ENCODE assay signal across 10 cellular contexts in genomic region chr20:57429579-57430202, GRCh38. TPM values are rescaled to one million over a fixed set of nuclear protein-coding genes. Genes with fewer than 3 reads are reported as not detected.
DNase-seq lines count a peak whose midpoint lies in the region; ATAC-seq and TF ChIP-seq lines count a peak whose summit lies in the region.
"Had no signal": no experiment of that assay in that cellular context is flagged by ENCODE, and none has a peak within 500 bp of the region (broad histone marks: within the 10 kb centered on the region; RNA-seq: fewer than 3 reads in every experiment).

No MANE protein-coding gene starts in this region.

- DNase-seq in GDM1 (lab: John Stamatoyannopoulos, UW): peak; percentile 24
- DNase-seq in LHCN-M2 (ENCODE audit: low read depth): peak; percentile 21
- no peak for DNase-seq in activated naive CD8-positive, alpha-beta T cell treated with anti-CD3 and anti-CD28 coated beads, Interleukin-2, amount 50 U/mL, for 24 hours
- DNase-seq in naive B cell: peak; percentile 42
- DNase-seq in DMS53 treated with DMSO at 0.1 percent for 48 hours (lab: John Stamatoyannopoulos, UW; ENCODE audit: unreplicated experiment): no peak
- no peak for DNase-seq in progenitor cell of endocrine pancreas (ENCODE audit: low spot score, unreplicated experiment)
- DNase-seq: activated CD4-positive, alpha-beta T cell treated with anti-CD3 and anti-CD28 coated beads, Interleukin-2, amount 50 U/mL, for 48 hours; Peyer's patch had no signal

- H3K36me3 Mint-ChIP-seq in activated naive CD8-positive, alpha-beta T cell treated with anti-CD3 and anti-CD28 coated beads, Interleukin-2, amount 50 U/mL, for 24 hours (ENCODE audit: low read depth): no peaks in the 10 kb centered on the region
- no peaks in the 10 kb centered on the region for H3K36me3 Mint-ChIP-seq in naive B cell
- no peaks in the 10 kb centered on the region for H3K36me3 Mint-ChIP-seq in progenitor cell of endocrine pancreas (ENCODE audit: insufficient read depth)

- H3K4me3 Mint-ChIP-seq in activated naive CD8-positive, alpha-beta T cell treated with anti-CD3 and anti-CD28 coated beads, Interleukin-2, amount 50 U/mL, for 24 hours: no peak overlapping the region
- H3K4me3 Mint-ChIP-seq in naive B cell: peak overlapping the region in 6 of 8 donors; percentile 2 to 77 (median 43)
- H3K4me3 Mint-ChIP-seq in progenitor cell of endocrine pancreas (ENCODE audit: low read depth): no peak overlapping the region

- H3K9me3 Mint-ChIP-seq in activated naive CD8-positive, alpha-beta T cell treated with anti-CD3 and anti-CD28 coated beads, Interleukin-2, amount 50 U/mL, for 24 hours: no peaks in the 10 kb centered on the region
- H3K9me3 Mint-ChIP-seq in naive B cell: peaks cover 0 to 2% (median 0%) of the 10 kb centered on the region in 7 donors
- no peaks in the 10 kb centered on the region for H3K9me3 Mint-ChIP-seq in progenitor cell of endocrine pancreas (ENCODE audit: low read depth)

- TF ChIP-seq CTCF in progenitor cell of endocrine pancreas (IDR thresholded peaks at IDR 0.05; ENCODE audit: unreplicated experiment): no peak

- no peak for ATAC-seq in activated naive CD8-positive, alpha-beta T cell treated with anti-CD3 and anti-CD28 coated beads, Interleukin-2, amount 50 U/mL, for 24 hours
- ATAC-seq in naive B cell (ENCODE audit: low read depth in 2 of 2): peak; percentile 33 to 39
- no peak for ATAC-seq in GM18867 (IDR thresholded peaks at IDR 0.05; ENCODE audit: unreplicated experiment)
- ATAC-seq: gastroesophageal sphincter had no signal

- H3K4me1 Mint-ChIP-seq in activated naive CD8-positive, alpha-beta T cell treated with anti-CD3 and anti-CD28 coated beads, Interleukin-2, amount 50 U/mL, for 24 hours: peaks cover 71% of the 10 kb centered on the region
- H3K4me1 Mint-ChIP-seq in naive B cell (peaks cover 65 to 99% (median 89%) of the 10 kb centered on the region in 3 donors), progenitor cell of endocrine pancreas (ENCODE audit: low read depth) (no peaks in the 10 kb centered on the region)

- H3K27ac Mint-ChIP-seq in activated naive CD8-positive, alpha-beta T cell treated with anti-CD3 and anti-CD28 coated beads, Interleukin-2, amount 50 U/mL, for 24 hours: peak overlapping the region; percentile 52
- peak overlapping the region; percentile 1 to 84 (median 28) for H3K27ac Mint-ChIP-seq in naive B cell
- H3K27ac Mint-ChIP-seq in progenitor cell of endocrine pancreas: no peak overlapping the region

- no peaks in the 10 kb centered on the region for H3K27me3 Mint-ChIP-seq in activated naive CD8-positive, alpha-beta T cell treated with anti-CD3 and anti-CD28 coated beads, Interleukin-2, amount 50 U/mL, for 24 hours
- H3K27me3 Mint-ChIP-seq in naive B cell (no peaks in the 10 kb centered on the region), progenitor cell of endocrine pancreas (peaks cover 9% of the 10 kb centered on the region)

RNA-seq across cellular contexts. Expression of gene RBM38, which starts 38.5 kb away (rescaled TPM):
- total RNA-seq in LHCN-M2 (2014; rRNA removed): 7.4 and 8.6 TPM in 2 replicates
- 3.9 TPM for polyA plus RNA-seq in LHCN-M2 (2012)
- 100 to 1,000 TPM in 5 of 6 donors, 10 to 100 TPM in 1; 80.1 to 189 (median 157) TPM for polyA plus RNA-seq in naive B cell (ENCODE audit: low read depth in 6 of 6)
- 21.0 and 24.1 TPM in 2 replicates for total RNA-seq in progenitor cell of endocrine pancreas

Comparison
In these comparisons a context has a peak if more than half of its experiments do, and no peak if none do; other contexts are left out.
1. DNase-seq: peak in GDM1 (single experiment), LHCN-M2 (single experiment) and naive B cell (single experiment); none in activated naive CD8-positive, alpha-beta T cell treated with anti-CD3 and anti-CD28 coated beads, Interleukin-2, amount 50 U/mL, for 24 hours (single experiment), DMS53 treated with DMSO at 0.1 percent for 48 hours (single experiment) and progenitor cell of endocrine pancreas (single experiment).
2. ATAC-seq: peak in naive B cell (2 of 2); none in activated naive CD8-positive, alpha-beta T cell treated with anti-CD3 and anti-CD28 coated beads, Interleukin-2, amount 50 U/mL, for 24 hours (single experiment) and GM18867 (single experiment).
3. H3K4me3 Mint-ChIP-seq: peak in naive B cell (6 of 8); none in activated naive CD8-positive, alpha-beta T cell treated with anti-CD3 and anti-CD28 coated beads, Interleukin-2, amount 50 U/mL, for 24 hours (single experiment) and progenitor cell of endocrine pancreas (single experiment).